In the genomic region with DNA sequence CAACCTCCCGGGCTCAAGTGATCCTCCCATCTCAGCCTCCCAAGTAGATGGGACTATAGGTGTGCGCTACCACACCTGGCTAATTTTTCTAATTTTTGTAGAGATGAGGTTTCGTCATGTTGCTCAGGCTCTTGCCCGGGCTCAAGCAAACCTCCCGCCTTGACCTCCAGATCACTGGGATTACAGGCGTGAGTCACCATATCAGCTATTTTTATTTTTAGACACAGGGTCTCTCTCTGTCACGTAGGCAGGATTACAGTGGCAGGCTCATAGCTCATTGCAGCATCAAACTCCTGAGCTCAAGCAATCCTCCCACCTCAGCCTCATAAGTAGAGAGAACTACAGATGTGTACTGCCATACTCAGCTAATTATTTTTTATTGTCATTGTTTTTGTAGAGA, we compare ENCODE assay signal across 24 cellular contexts. TPM values are rescaled to one million over a fixed set of nuclear protein-coding genes. Genes with fewer than 3 reads are reported as not detected.
A peak's percentile ranks its signal among the peaks of the same experiment; 100 is the strongest.
DNase-seq lines count a peak whose midpoint lies in the region; ATAC-seq, FAIRE-seq and TF ChIP-seq lines count a peak whose summit lies in the region.
"Had no signal": no experiment of that assay in that cellular context is flagged by ENCODE, and none has a peak within 500 bp of the region (broad histone marks: within the 10 kb centered on the region; RNA-seq: fewer than 3 reads in every experiment).

No MANE protein-coding gene starts in this region.

- H3K9me3 ChIP-seq in A549 (no peaks in the 10 kb centered on the region; the same call in 2 of the 3 replicates), IMR-90 (ENCODE audit: control insufficient read depth, insufficient read depth, low read length) (no peaks in the 10 kb centered on the region), HepG2 (ENCODE audit: low read length) (no peaks in the 10 kb centered on the region)
- H3K9me3 ChIP-seq: ascending aorta, SJSA1 had no signal

- H2BK15ac ChIP-seq in IMR-90 (ENCODE audit: low read depth, low read length): no peak overlapping the region

- H3K4me1 ChIP-seq in A549: peaks cover 41% of the 10 kb centered on the region
- H3K4me1 ChIP-seq in IMR-90 (ENCODE audit: control insufficient read depth, insufficient read depth, low read length): peaks cover 14% of the 10 kb centered on the region
- peaks cover 73% of the 10 kb centered on the region for H3K4me1 ChIP-seq in HepG2 (ENCODE audit: insufficient read depth, low read length)
- H3K4me1 ChIP-seq: ascending aorta, SJSA1 had no signal

- H4K5ac ChIP-seq in IMR-90 (ENCODE audit: low read depth, low read length): peak overlapping the region; percentile 6; the same call in 1 of the 2 replicates

- no peak overlapping the region for H2BK5ac ChIP-seq in IMR-90 (ENCODE audit: low read depth, low read length, poor library complexity, severe bottlenecking)

- H3K9ac ChIP-seq in IMR-90 (ENCODE audit: low read depth, low read length) (no peak overlapping the region), HepG2 (ENCODE audit: insufficient read depth, low read depth, low read length) (no peak overlapping the region)

- TF ChIP-seq RAD21 in A549 (conservative IDR thresholded peaks at IDR 0.05 in 1 of 2, IDR thresholded peaks at IDR 0.05 in 1 of 2): no peak
- TF ChIP-seq RAD21 in IMR-90 (IDR thresholded peaks at IDR 0.05; ENCODE audit: low read length): no peak
- no peak for TF ChIP-seq RAD21 in HepG2 (CRISPR knock-in tag; IDR thresholded peaks at IDR 0.05)

- peak overlapping the region; percentile 33; the same call in 1 of the 2 replicates for H3K4ac ChIP-seq in IMR-90 (ENCODE audit: low read depth, low read length)

- CTCF ChIA-PET in A549 (lab: Yijun Ruan, JAX) (interaction anchor here (0.7 to 2.8 kb wide), 7 partner anchors 10 to 1066 kb away, joined by 3 to 18 read pairs (median 3); no protein-coding TSS in a partner anchor), IMR-90 (lab: Yijun Ruan, JAX) (no interaction called here), HepG2 (lab: Yijun Ruan, JAX; ENCODE audit: low intra/inter-chr PET ratio, low total read pairs) (no interaction called here)

- BruUV-seq in IMR-90 (replicated peaks; lab: Mats Ljungman, UMichigan) (no TSS peak), HepG2 (replicated peaks; lab: Mats Ljungman, UMichigan) (no TSS peak)

- H3K36me3 ChIP-seq in IMR-90 (ENCODE audit: control insufficient read depth, insufficient read depth, low read length) (no peaks in the 10 kb centered on the region), HepG2 (replicated peaks in 1 of 2; ENCODE audit: control insufficient read depth in 1 of 2, insufficient read depth in 2 of 2, low read length in 2 of 2) (0 out of 5 replicates have a peak, but pooled peaks cover 0 to 1% of the 10 kb centered on the region in 2 experiments)
- H3K36me3 ChIP-seq: ascending aorta, SJSA1 had no signal

- dilution Hi-C loops in IMR-90 (cut with HindIII; ENCODE audit: low sequenced_read_pairs, unreplicated experiment): no loop called here

- TF ChIP-seq CTCF in A549 (IDR thresholded peaks at IDR 0.05): no peak
- TF ChIP-seq CTCF in IMR-90 (conservative IDR thresholded peaks at IDR 0.05; ENCODE audit: low read depth, low read length): no peak
- TF ChIP-seq CTCF in HepG2 (CRISPR knock-in tag; IDR thresholded peaks at IDR 0.05): no peak
- TF ChIP-seq CTCF in GM13976 (IDR thresholded peaks at IDR 0.05; ENCODE audit: borderline replicate concordance, control extremely low read depth, extremely low read depth, insufficient read depth, missing control alignments): no peak

- H2AFZ ChIP-seq in IMR-90 (replicated peaks; ENCODE audit: low read length, poor library complexity): no peak overlapping the region
- H2AFZ ChIP-seq in HepG2 (ENCODE audit: low read length): no peak overlapping the region

- H3K79me2 ChIP-seq in HepG2 (ENCODE audit: insufficient read depth, low read length): peaks cover 51% of the 10 kb centered on the region

- H2AK5ac ChIP-seq in IMR-90 (ENCODE audit: low read depth, low read length): 0 out of 2 replicates have a peak overlapping the region, but pooled peaks have one; percentile 9

- H2AK9ac ChIP-seq in IMR-90 (replicated peaks; ENCODE audit: low read depth, low read length, poor library complexity): no peak overlapping the region

- H3K4me2 ChIP-seq in A549 (no peak overlapping the region), IMR-90 (ENCODE audit: low read depth, low read length) (no peak overlapping the region), HepG2 (ENCODE audit: low read depth, low read length) (no peak overlapping the region)
- H3K4me2 ChIP-seq: smooth muscle cell had no signal

- H3K27ac ChIP-seq in A549: peak overlapping the region; percentile 69 to 76; a peak in 5 of 6 replicates
- no peak overlapping the region for H3K27ac ChIP-seq in IMR-90 (ENCODE audit: insufficient read depth, low read length)
- no peak overlapping the region for H3K27ac ChIP-seq in HepG2 (ENCODE audit: extremely low read length, insufficient read depth, low read length)
- H3K27ac ChIP-seq: ascending aorta, C4-2B, SJSA1 had no signal

- no peak for TF ChIP-seq EP300 in A549 (IDR thresholded peaks at IDR 0.05)
- no peak for TF ChIP-seq EP300 in HepG2 (IDR thresholded peaks at IDR 0.05; ENCODE audit: low read depth in 2 of 2, low read length in 2 of 2)
- TF ChIP-seq EP300 in HepG2 (CRISPR knock-in tag; IDR thresholded peaks at IDR 0.05; ENCODE audit: borderline replicate concordance): no peak

- H3K27me3 ChIP-seq in IMR-90 (ENCODE audit: control insufficient read depth, insufficient read depth, low read length) (no peaks in the 10 kb centered on the region), HepG2 (ENCODE audit: control insufficient read depth in 1 of 2, insufficient read depth in 2 of 2, low read length in 2 of 2) (no peaks in the 10 kb centered on the region)
- H3K27me3 ChIP-seq: ascending aorta, SJSA1 had no signal

- no peak overlapping the region for H3K18ac ChIP-seq in IMR-90 (ENCODE audit: low read depth, low read length)

- no peak overlapping the region for H2BK20ac ChIP-seq in IMR-90 (ENCODE audit: low read depth, low read length)

- H3K4me3 ChIP-seq in A549 (no peak overlapping the region), IMR-90 (ENCODE audit: insufficient read depth, low read depth, low read length) (no peak overlapping the region), HepG2 (replicated peaks in 1 of 3; ENCODE audit: insufficient read depth in 1 of 3, low read depth in 2 of 3, low read length in 3 of 3) (no peak overlapping the region)
- H3K4me3 ChIP-seq: ascending aorta, SJSA1, smooth muscle cell had no signal

- POLR2A ChIA-PET in A549 (lab: Yijun Ruan, JAX) (no interaction called here), IMR-90 (lab: Charles Lee; ENCODE audit: unreplicated experiment) (interaction anchor here (0.6 kb wide), 1 partner anchor 78 kb away, joined by 18 read pairs; no protein-coding TSS in a partner anchor), HepG2 (lab: Yijun Ruan, JAX) (interaction anchor here (0.6 to 0.9 kb wide), 2 partner anchors 14 to 71 kb away, joined by 3 read pairs; no protein-coding TSS in a partner anchor)

- no peak for TF ChIP-seq POLR2A in A549 (IDR thresholded peaks at IDR 0.05; ENCODE audit: low read length)
- TF ChIP-seq POLR2A in IMR-90 (IDR thresholded peaks at IDR 0.05; ENCODE audit: low read depth, low read length): no peak
- TF ChIP-seq POLR2A in HepG2 (IDR thresholded peaks at IDR 0.05; ENCODE audit: insufficient read depth in 1 of 2, low read depth in 2 of 2, low read length in 2 of 2): no peak

- no peaks in the 10 kb centered on the region for H4K20me1 ChIP-seq in IMR-90 (ENCODE audit: insufficient read depth, low read length)
- no peaks in the 10 kb centered on the region for H4K20me1 ChIP-seq in HepG2 (ENCODE audit: insufficient read depth, low read length)

- no peak overlapping the region for H3K14ac ChIP-seq in IMR-90 (replicated peaks; ENCODE audit: low read depth, low read length)

- H4K91ac ChIP-seq in IMR-90 (ENCODE audit: insufficient read depth, low read depth, low read length): no peak overlapping the region

- 0 out of 2 replicates have a peak overlapping the region, but pooled peaks have one; percentile 25 for H3K23ac ChIP-seq in IMR-90 (ENCODE audit: low read depth, low read length)

- H3K56ac ChIP-seq in IMR-90 (ENCODE audit: extremely low read depth, insufficient read depth, low read length): no peak overlapping the region

- intact Hi-C loops in IMR-90 (cut with micrococcal nuclease) (no loop called here), HepG2 (cut with micrococcal nuclease; ENCODE audit: unreplicated experiment) (no loop called here)

- H2BK120ac ChIP-seq in IMR-90 (ENCODE audit: low read depth, low read length): no peak overlapping the region; the same call in 1 of the 2 replicates

- ATAC-seq in A549: no peak
- ATAC-seq in IMR-90 (ENCODE audit: low read depth): no peak
- ATAC-seq in HepG2: no peak
- ATAC-seq: activated CD8-positive, alpha-beta T cell treated with anti-CD3 and anti-CD28 coated beads for 36 hours had no signal

- no peak overlapping the region for H4K8ac ChIP-seq in IMR-90 (ENCODE audit: low read depth in 2 of 2, low read length in 2 of 2)

- DNase-seq in A549 (ENCODE audit: low read depth in 1 of 2, low spot score in 1 of 2) (no peak), IMR-90 (peak; percentile 40), SIG-M5 (lab: John Stamatoyannopoulos, UW) (peak; percentile 45), HepG2 (ENCODE audit: low spot score) (no peak), GM13976 (ENCODE audit: low spot score) (no peak), inferior parietal cortex (ENCODE audit: extremely low spot score) (no peak), NCI-H2227 (lab: John Stamatoyannopoulos, UW; ENCODE audit: unreplicated experiment) (no peak)
- no peak for DNase-seq in stimulated activated CD4-positive, alpha-beta T cell treated with anti-CD3 and anti-CD28 coated beads, Interleukin-2, amount 100 ng/mL, for 24 hours
- DNase-seq: activated CD8-positive, alpha-beta T cell treated with anti-CD3 and anti-CD28 coated beads for 36 hours; activated naive CD4-positive, alpha-beta T cell; erythroblast; GDM1; kidney; mammary epithelial cell; NCI-H1436; NCI-H526; nucleus accumbens; OCI-M1; stimulated activated CD4-positive, alpha-beta T cell treated with anti-CD3 and anti-CD28 coated beads, Interleukin-4, amount 100 ng/mL, for 4 hours had no signal

- 88% methylated on average over 7 of the region's 7 CpGs for WGBS in A549 (ENCODE audit: missing lambda C conversion rate)
- WGBS in IMR-90 (ENCODE audit: extremely low coverage in 2 of 2, insufficient read length in 1 of 2), 2 experiments: no CpG with 5 or more reads among the region's 7 CpGs
- 96% methylated on average over 7 of the region's 7 CpGs for WGBS in HepG2 (ENCODE audit: low lambda C conversion rate)

- no peak for FAIRE-seq in A549 (lab: Jason Lieb, UNC)
- no peak for FAIRE-seq in HepG2 (lab: Jason Lieb, UNC)
- FAIRE-seq: frontal cortex, kidney had no signal

- peaks cover 22 to 44% of the 10 kb centered on the region in 2 experiments for H3K79me1 ChIP-seq in IMR-90 (ENCODE audit: low read depth in 1 of 2, low read length in 2 of 2)

- H3K9me1 ChIP-seq in IMR-90 (ENCODE audit: insufficient read depth, low read length): peaks cover 5% of the 10 kb centered on the region

- in situ Hi-C loops in IMR-90 (cut with MboI; ENCODE audit: low sequenced_read_pairs) (loop anchor here (25.0 kb wide), 1 partner anchor 347 kb away; no protein-coding TSS in a partner anchor), HepG2 (cut with HindIII; ENCODE audit: extremely low pct_ligation_motif_present, low pct_unique_long_range_greater_than_20kb) (no loop called here), GM13976 (cut with MboI; ENCODE audit: low sequenced_read_pairs, unreplicated experiment) (no loop called here)

RNA-seq across cellular contexts. Expression of a gene that starts 41.7 kb away (rescaled TPM):
- 47.8 and 64.4 TPM in 2 replicates for polyA plus RNA-seq in A549 (2011; rRNA removed)
- polyA plus RNA-seq in A549 (2012; cell fraction: cytosol; rRNA removed): 14.3 and 15.8 TPM in 2 replicates
- 29.8 and 36.5 TPM in 2 replicates for polyA plus RNA-seq in A549 (2012; cell fraction: nucleus; rRNA removed)
- 11.3 to 13.1 TPM (median 12.4 TPM) in 3 replicates for polyA plus RNA-seq in A549 (2017; fragmentation: RNase III; extraction: RNeasy Plus Mini Kit Qiagen cat#74134 plus additional on column Dnase treatment)
- polyA minus RNA-seq in A549 (2011; rRNA and poly(A)+ RNA removed): 101 and 106 TPM in 2 replicates
- 10.2 and 11.1 TPM in 2 replicates for total RNA-seq in IMR-90 (2012; rRNA removed)
- 13.5 and 14.4 TPM in 2 replicates for polyA plus RNA-seq in IMR-90 (2012; rRNA removed)
- 9.3 and 13.1 TPM in 2 replicates for polyA plus RNA-seq in IMR-90 (2012; cell fraction: cytosol; rRNA removed)
- polyA plus RNA-seq in IMR-90 (2012; cell fraction: nucleus; rRNA removed; ENCODE audit: low replicate concordance): 22.1 and 35.5 TPM in 2 replicates
- 26.2 and 42.2 TPM in 2 replicates for total RNA-seq in HepG2 (2016; rRNA removed; fragmentation: Illumina TruSeq; extraction: Trizol)
- total RNA-seq in HepG2 (2016; cell fraction: cytosol; rRNA removed; fragmentation: Illumina TruSeq; extraction: Trizol; ENCODE audit: low read depth): 4.3 and 5.6 TPM in 2 replicates
- total RNA-seq in HepG2 (2016; cell fraction: insoluble cytoplasmic fraction; rRNA removed; fragmentation: Illumina TruSeq; extraction: Trizol): 21.6 and 43.4 TPM in 2 replicates
- total RNA-seq in HepG2 (2016; cell fraction: membrane; rRNA removed; fragmentation: Illumina TruSeq; extraction: Trizol): 13.7 and 14.0 TPM in 2 replicates
- total RNA-seq in HepG2 (2016; cell fraction: nucleus; rRNA removed; fragmentation: Illumina TruSeq; extraction: Trizol): 55.7 and 64.6 TPM in 2 replicates
- 51.2 and 62.5 TPM in 2 replicates for polyA plus RNA-seq in HepG2 (2011; rRNA removed)
- polyA plus RNA-seq in HepG2 (2011; cell fraction: cytosol; rRNA removed): 45.9 and 54.4 TPM in 2 replicates
- 89.0 and 99.9 TPM in 2 replicates for polyA plus RNA-seq in HepG2 (2011; cell fraction: nucleus; rRNA removed)
- 49.8 and 58.0 TPM in 2 replicates for polyA plus RNA-seq in HepG2 (2012)
- 1.7 TPM in 2 replicates for polyA plus RNA-seq in HepG2 (2016; cell fraction: cytosol; fragmentation: Illumina TruSeq; extraction: Trizol; ENCODE audit: low read depth)
- polyA plus RNA-seq in HepG2 (2016; cell fraction: insoluble cytoplasmic fraction; fragmentation: Illumina TruSeq; extraction: Trizol; ENCODE audit: low read depth): 15.4 and 17.3 TPM in 2 replicates
- polyA plus RNA-seq in HepG2 (2016; cell fraction: membrane; fragmentation: Illumina TruSeq; extraction: Trizol; ENCODE audit: low read depth): 4.1 and 4.6 TPM in 2 replicates
- polyA plus RNA-seq in HepG2 (2016; cell fraction: nucleus; fragmentation: Illumina TruSeq; extraction: Trizol; ENCODE audit: insufficient read depth, low read depth): 65.1 and 71.7 TPM in 2 replicates
- 17.1 and 162 TPM in 2 replicates for polyA minus RNA-seq in HepG2 (2011; rRNA and poly(A)+ RNA removed; ENCODE audit: low replicate concordance)
- 41.3 and 62.3 TPM in 2 replicates for polyA minus RNA-seq in HepG2 (2011; cell fraction: cytosol; rRNA and poly(A)+ RNA removed)
- 80.1 and 108 TPM in 2 replicates for polyA minus RNA-seq in HepG2 (2011; cell fraction: nucleus; rRNA and poly(A)+ RNA removed)

Comparison
In these comparisons a context has a peak if more than half of its experiments do, and no peak if none do; other contexts are left out.
1. DNase-seq: peak in IMR-90 (single experiment) and SIG-M5 (single experiment); none in A549 (0 of 2), HepG2 (single experiment), GM13976 (single experiment), inferior parietal cortex (single experiment), stimulated activated CD4-positive, alpha-beta T cell treated with anti-CD3 and anti-CD28 coated beads, Interleukin-2, amount 100 ng/mL, for 24 hours (0 of 2) and NCI-H2227 (single experiment).
2. H3K27ac ChIP-seq: peak in A549 (2 of 2); none in IMR-90 (single experiment) and HepG2 (single experiment).